30 cellular contexts compared by ENCODE assay signal in the genomic region with DNA sequence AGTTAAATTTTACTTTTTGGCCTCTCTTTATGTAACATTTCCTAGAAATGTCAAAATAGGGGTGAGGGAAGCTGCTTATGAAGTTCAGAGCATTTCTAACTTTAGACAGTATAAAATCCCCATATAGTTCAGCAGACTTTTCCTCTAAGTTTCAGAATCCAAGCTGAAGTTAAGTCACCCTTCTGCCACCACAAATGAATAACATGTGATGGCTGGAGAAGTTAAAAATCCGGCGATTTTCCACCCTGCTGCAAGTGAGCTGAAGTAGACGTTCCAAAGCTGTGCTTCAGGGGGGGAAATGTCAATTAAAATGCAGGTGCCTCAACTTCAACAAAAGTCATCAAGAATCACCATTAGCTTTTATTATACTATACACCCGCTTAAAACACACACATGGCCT.
"Had no signal": no experiment of that assay in that cellular context is flagged by ENCODE, and none has a peak within 500 bp of the region (broad histone marks: within the 10 kb centered on the region; RNA-seq: fewer than 3 reads in every experiment).

No MANE protein-coding gene starts in this region.

- DNase-seq: activated B cell treated with CpG ODN at 0.5 μM for 24 hours; activated CD4-positive, alpha-beta memory T cell treated with anti-CD3 and anti-CD28 coated beads for 36 hours; activated CD4-positive, alpha-beta T cell treated with anti-CD3 and anti-CD28 coated beads for 4 hours; activated CD4-positive, alpha-beta T cell treated with anti-CD3 and anti-CD28 coated beads, Interleukin-2, amount 50 U/mL, for 1 hour; activated CD4-positive, CD25-positive, alpha-beta regulatory T cell treated with anti-CD3 and anti-CD28 coated beads, Interleukin-2, amount 50 U/mL, for 72 hours; activated CD8-positive, alpha-beta memory T cell treated with anti-CD3 and anti-CD28 coated beads, Interleukin-2, amount 50 U/mL, for 4 hours; activated gamma-delta T cell treated with Interleukin-2 at 50 U/mL for 16 hours; activated naive CD4-positive, alpha-beta T cell treated with anti-CD3 and anti-CD28 coated beads for 36 hours; activated T-cell treated with anti-CD3 and anti-CD28 coated beads for 4 hours; activated T-cell treated with anti-CD3 and anti-CD28 coated beads, Interleukin-2, amount 50 U/mL, for 4 hours; aorta; brain microvascular endothelial cell; NCI-H1092; NCI-H1436 treated with DMSO at 0.1 percent for 48 hours; NCI-H1694 treated with DMSO at 0.1 percent for 48 hours; NCI-H524 treated with DMSO at 0.1 percent for 48 hours; NK-92 treated with Interleukin-12 subunit alpha and Interleukin-12 subunit beta, amount 100 ng/mL, for 24 hours; PC-9; SW 1271; T-helper 1 cell; T-helper 2 cell; T-helper 9 cell had no signal

- H3K36me3 ChIP-seq: brain microvascular endothelial cell, cardiac muscle cell had no signal

- FAIRE-seq: RCC 7860 had no signal

- H3K4me1 Mint-ChIP-seq: activated B cell treated with CpG ODN at 0.5 μM for 24 hours; central memory CD8-positive, alpha-beta T cell had no signal

- H3K4me3 ChIP-seq: cardiac muscle cell, PC-9 had no signal

- H3K4me2 ChIP-seq: PC-9 had no signal

- H2AFZ ChIP-seq: PC-9 had no signal

- H3K27ac ChIP-seq: brain microvascular endothelial cell, cardiac muscle cell, PC-9, RWPE1, VCaP had no signal

- H3K4me3 Mint-ChIP-seq: activated B cell treated with CpG ODN at 0.5 μM for 24 hours; activated CD4-positive, alpha-beta memory T cell treated with anti-CD3 and anti-CD28 coated beads for 36 hours; activated naive CD4-positive, alpha-beta T cell treated with anti-CD3 and anti-CD28 coated beads for 36 hours; activated T-cell treated with anti-CD3 and anti-CD28 coated beads, Interleukin-2, amount 50 U/mL, for 4 hours; activated T-helper 1 cell treated with anti-CD3 and anti-CD28 coated beads, Interleukin-12 subunit alpha, Interleukin-12 subunit beta, Interleukin-2, Interleukin-4 antibody, amounts not matched to agents 30 ng/mL and 10 ng/mL and 1 ng/mL, durations not matched to agents 14 hours and 24 hours and 36 hours; central memory CD8-positive, alpha-beta T cell had no signal

- H3K36me3 Mint-ChIP-seq: activated CD4-positive, alpha-beta memory T cell treated with anti-CD3 and anti-CD28 coated beads for 36 hours had no signal

- ATAC-seq: activated naive CD4-positive, alpha-beta T cell treated with anti-CD3 and anti-CD28 coated beads, Interleukin-2, amount 50 U/mL, for 72 hours; activated T-cell treated with anti-CD3 and anti-CD28 coated beads, Interleukin-2, amount 50 U/mL, for 4 hours; Right ventricle myocardium inferior had no signal

- H3K9me3 Mint-ChIP-seq: activated B cell treated with CpG ODN at 0.5 μM for 24 hours; activated naive CD4-positive, alpha-beta T cell treated with anti-CD3 and anti-CD28 coated beads for 36 hours had no signal

- H3K27me3 Mint-ChIP-seq: activated B cell treated with CpG ODN at 0.5 μM for 24 hours; activated CD4-positive, alpha-beta memory T cell treated with anti-CD3 and anti-CD28 coated beads for 36 hours had no signal

- H3K27ac Mint-ChIP-seq: activated B cell treated with CpG ODN at 0.5 μM for 24 hours; activated CD4-positive, alpha-beta memory T cell treated with anti-CD3 and anti-CD28 coated beads for 36 hours; activated naive CD4-positive, alpha-beta T cell treated with anti-CD3 and anti-CD28 coated beads for 36 hours; activated naive CD4-positive, alpha-beta T cell treated with anti-CD3 and anti-CD28 coated beads, Interleukin-2, amount 50 U/mL, for 72 hours; activated T-helper 1 cell treated with anti-CD3 and anti-CD28 coated beads, Interleukin-12 subunit alpha, Interleukin-12 subunit beta, Interleukin-2, Interleukin-4 antibody, amounts not matched to agents 30 ng/mL and 10 ng/mL and 1 ng/mL, durations not matched to agents 14 hours and 24 hours and 36 hours had no signal

- H3K27me3 ChIP-seq: brain microvascular endothelial cell, cardiac muscle cell had no signal
